18 cellular contexts compared by ENCODE assay signal in genomic region chr13:37442996-37443395, GRCh38.
DNase-seq lines count a peak whose midpoint lies in the region; ATAC-seq and TF ChIP-seq lines count a peak whose summit lies in the region.
"Had no signal": no experiment of that assay in that cellular context is flagged by ENCODE, and none has a peak within 500 bp of the region (broad histone marks: within the 10 kb centered on the region; RNA-seq: fewer than 3 reads in every experiment).

No MANE protein-coding gene starts in this region.

- peaks cover 16% of the 10 kb centered on the region for H3K36me3 Mint-ChIP-seq in chondrocyte (ENCODE audit: low read depth)
- H3K36me3 Mint-ChIP-seq: CD4-positive, alpha-beta memory T cell had no signal

- intact Hi-C loops in posterior vena cava (cut with DNase I), result no loop called here

- peak overlapping the region; percentile 56 for H3K27ac Mint-ChIP-seq in chondrocyte (ENCODE audit: unreplicated experiment)
- H3K27ac Mint-ChIP-seq: CD4-positive, alpha-beta memory T cell; H9 had no signal

- DNase-seq in LHCN-M2 (ENCODE audit: low read depth) (peak; percentile 35), chondrocyte (ENCODE audit: low spot score) (no peak), fibroblast of villous mesenchyme (ENCODE audit: low read depth) (peak; percentile 52), cortex of kidney (lab: John Stamatoyannopoulos, UW) (no peak), dermis blood vessel endothelial cell (no peak), posterior vena cava (ENCODE audit: low spot score) (no peak)
- DNase-seq: Calu3; CD4-positive, alpha-beta memory T cell; H9; Karpas-422; NCI-H1105 treated with DMSO at 0.1 percent for 48 hours; NCI-H187; NCI-H526 treated with DMSO at 0.1 percent for 48 hours; NK-92 treated with Interleukin-12 subunit alpha and Interleukin-12 subunit beta, amount 100 ng/mL, for 24 hours; OCI-M1; RPMI8226; SIG-M5 had no signal

- peaks cover 38% of the 10 kb centered on the region for H3K9me3 Mint-ChIP-seq in chondrocyte (ENCODE audit: low read depth)

- H3K27me3 Mint-ChIP-seq in chondrocyte (ENCODE audit: low read depth), result no peaks in the 10 kb centered on the region
- H3K27me3 Mint-ChIP-seq: CD4-positive, alpha-beta memory T cell had no signal

- ATAC-seq in GM21423 (IDR thresholded peaks at IDR 0.05; ENCODE audit: unreplicated experiment), result no peak

- no peak overlapping the region for H3K4me3 Mint-ChIP-seq in chondrocyte (ENCODE audit: unreplicated experiment)
- H3K4me3 Mint-ChIP-seq: CD4-positive, alpha-beta memory T cell; H9 had no signal

- H3K4me1 Mint-ChIP-seq in chondrocyte (ENCODE audit: low read depth), result peaks cover 42% of the 10 kb centered on the region
- H3K4me1 Mint-ChIP-seq: CD4-positive, alpha-beta memory T cell; H9 had no signal

- TF ChIP-seq CTCF in chondrocyte (IDR thresholded peaks at IDR 0.05) (no peak), fibroblast of villous mesenchyme (IDR thresholded peaks at IDR 0.05; ENCODE audit: insufficient read depth, low read depth, low read length) (no peak)

- no peak overlapping the region for H3K4me3 ChIP-seq in fibroblast of villous mesenchyme (ENCODE audit: low read depth, low read length)

Comparison
In these comparisons a context has a peak if more than half of its experiments do, and no peak if none do; other contexts are left out.
1. DNase-seq: peak in LHCN-M2 (single experiment) and fibroblast of villous mesenchyme (single experiment); none in chondrocyte (single experiment), cortex of kidney (single experiment), dermis blood vessel endothelial cell (single experiment) and posterior vena cava (single experiment).